20 cellular contexts compared by ENCODE assay signal in the genomic region with DNA sequence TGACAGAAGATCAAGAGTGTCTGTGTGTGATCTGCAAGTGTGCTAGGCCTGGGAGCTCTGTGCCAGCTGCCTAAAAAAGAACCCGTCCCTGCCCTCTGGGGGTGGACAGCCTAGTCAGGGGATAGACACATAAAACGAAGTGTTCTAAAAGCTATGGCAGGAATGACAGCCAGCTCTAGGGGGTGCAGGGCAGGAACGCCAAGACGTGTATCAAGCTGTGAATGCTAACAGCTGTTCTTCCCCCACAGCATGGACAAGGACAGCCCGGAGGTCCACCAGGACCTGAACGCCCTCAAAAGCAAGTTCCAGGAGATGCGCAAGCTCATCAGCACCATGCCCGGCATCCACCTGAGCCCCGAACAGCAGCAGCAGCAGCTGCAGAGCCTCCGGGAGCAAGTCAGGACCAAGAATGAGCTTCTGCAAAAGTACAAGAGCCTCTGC.
"Had no signal": no experiment of that assay in that cellular context is flagged by ENCODE, and none has a peak within 500 bp of the region (broad histone marks: within the 10 kb centered on the region; RNA-seq: fewer than 3 reads in every experiment).

No MANE protein-coding gene starts in this region.

- H3K27me3 ChIP-seq: ovary, testis, upper lobe of left lung had no signal

- H3K9me3 Mint-ChIP-seq: activated CD4-positive, alpha-beta memory T cell treated with anti-CD3 and anti-CD28 coated beads, Interleukin-2, amount 10 ng/mL, durations not matched to agents 7 days and 5 days; activated naive CD4-positive, alpha-beta T cell treated with anti-CD3 and anti-CD28 coated beads, Interleukin-2, amount 50 U/mL, for 24 hours; activated T-cell treated with anti-CD3 and anti-CD28 coated beads, Interleukin-2, amount 50 U/mL, for 4 hours; brain; dendritic cell treated with granulocyte-macrophage colony-stimulating factor and Interleukin-4, amounts not matched to agents 40 ng/mL and 50 ng/mL, for 4 days; neural progenitor cell; stimulated activated naive CD8-positive, alpha-beta T cell treated with anti-CD3 and anti-CD28 coated beads, Interleukin-15, Interleukin-2, amounts not matched to agents 100 ng/mL and 50 ng/mL, for 24 hours had no signal

- H3K36me3 ChIP-seq: neural progenitor cell, ovary had no signal

- H3K9ac ChIP-seq: neural progenitor cell had no signal

- H3K4me2 ChIP-seq: neural progenitor cell, smooth muscle cell had no signal

- H3K27ac Mint-ChIP-seq: activated CD4-positive, alpha-beta memory T cell treated with anti-CD3 and anti-CD28 coated beads, Interleukin-2, amount 10 ng/mL, durations not matched to agents 7 days and 5 days; activated naive CD4-positive, alpha-beta T cell treated with anti-CD3 and anti-CD28 coated beads, Interleukin-2, amount 50 U/mL, for 24 hours; dendritic cell treated with granulocyte-macrophage colony-stimulating factor and Interleukin-4, amounts not matched to agents 40 ng/mL and 50 ng/mL, for 4 days; neural progenitor cell; stimulated activated naive CD8-positive, alpha-beta T cell treated with anti-CD3 and anti-CD28 coated beads, Interleukin-15, Interleukin-2, amounts not matched to agents 100 ng/mL and 50 ng/mL, for 24 hours had no signal

- DNase-seq: activated CD4-positive, alpha-beta memory T cell treated with anti-CD3 and anti-CD28 coated beads, Interleukin-2, amount 10 ng/mL, durations not matched to agents 7 days and 5 days; activated effector memory CD4-positive, alpha-beta T cell treated with anti-CD3 and anti-CD28 coated beads, Interleukin-2, amount 50 U/mL, for 16 hours; activated T-cell treated with anti-CD3 and anti-CD28 coated beads, Interleukin-2, amount 50 U/mL, for 4 hours; cerebellar nuclear complex; foreskin melanocyte; heart right ventricle; midbrain; ovary; SW 1271; T-helper 9 cell; testis; upper lobe of left lung had no signal

- H3K9me3 ChIP-seq: heart right ventricle, ovary, testis, upper lobe of left lung had no signal

- H3K27ac ChIP-seq: epithelial cell of prostate, neural progenitor cell, ovary, upper lobe of left lung had no signal

- ATAC-seq: activated T-cell treated with anti-CD3 and anti-CD28 coated beads, Interleukin-2, amount 50 U/mL, for 4 hours; left colon had no signal

- H3K4me3 ChIP-seq: heart right ventricle, neural progenitor cell, ovary, smooth muscle cell, testis, upper lobe of left lung had no signal

- H3K4me3 Mint-ChIP-seq: activated CD4-positive, alpha-beta memory T cell treated with anti-CD3 and anti-CD28 coated beads, Interleukin-2, amount 10 ng/mL, durations not matched to agents 7 days and 5 days; activated naive CD4-positive, alpha-beta T cell treated with anti-CD3 and anti-CD28 coated beads, Interleukin-2, amount 50 U/mL, for 24 hours; activated T-cell treated with anti-CD3 and anti-CD28 coated beads, Interleukin-2, amount 50 U/mL, for 4 hours; dendritic cell treated with granulocyte-macrophage colony-stimulating factor and Interleukin-4, amounts not matched to agents 40 ng/mL and 50 ng/mL, for 4 days; neural progenitor cell; stimulated activated naive CD8-positive, alpha-beta T cell treated with anti-CD3 and anti-CD28 coated beads, Interleukin-15, Interleukin-2, amounts not matched to agents 100 ng/mL and 50 ng/mL, for 24 hours had no signal
